ENCODE assay signal across 27 cellular contexts in genomic region chr6:107470364-107470763, GRCh38.
"Had no signal": no experiment of that assay in that cellular context is flagged by ENCODE, and none has a peak within 500 bp of the region (broad histone marks: within the 10 kb centered on the region; RNA-seq: fewer than 3 reads in every experiment).

No MANE protein-coding gene starts in this region.

- H3K4me3 ChIP-seq: neural progenitor cell, ovary, psoas muscle, right lobe of liver, sigmoid colon, suprapubic skin, testis, tibial artery, transverse colon, upper lobe of right lung, uterus had no signal

- H3K9me3 ChIP-seq: ovary, psoas muscle, right lobe of liver, sigmoid colon, suprapubic skin, testis, tibial artery, transverse colon, upper lobe of right lung, uterus had no signal

- H3K4me1 ChIP-seq: parathyroid adenoma, psoas muscle, right lobe of liver, sigmoid colon, suprapubic skin, testis, tibial artery, transverse colon, upper lobe of right lung, uterus had no signal

- H3K27ac ChIP-seq: neural progenitor cell, ovary, parathyroid adenoma, psoas muscle, right lobe of liver, sigmoid colon, suprapubic skin, testis, tibial artery, transverse colon, upper lobe of right lung, uterus had no signal

- DNase-seq: naive thymus-derived CD8-positive, alpha-beta T cell; nephron progenitor cell; occipital lobe; ovary; posterior cingulate gyrus; psoas muscle; right cardiac atrium; right lobe of liver; sigmoid colon; small intestine; stimulated activated CD4-positive, alpha-beta T cell treated with anti-CD3 and anti-CD28 coated beads, Interleukin-12 subunit alpha, Interleukin-12 subunit beta, amount 100 ng/mL, for 4 hours; stimulated activated CD4-positive, alpha-beta T cell treated with anti-CD3 and anti-CD28 coated beads, Interleukin-1b, Interleukin-23, amount 100 ng/mL, for 48 hours; stimulated activated CD4-positive, alpha-beta T cell treated with anti-CD3 and anti-CD28 coated beads, Interleukin-4, amount 100 ng/mL, for 1 hour; stimulated activated CD4-positive, alpha-beta T cell treated with anti-CD3 and anti-CD28 coated beads, Interleukin-4, amount 100 ng/mL, for 4 hours; stimulated activated CD8-positive, alpha-beta memory T cell treated with anti-CD3 and anti-CD28 coated beads, Interleukin-4, amount 100 ng/mL, for 48 hours; stimulated activated naive CD4-positive, alpha-beta T cell; stimulated activated naive CD8-positive, alpha-beta T cell treated with anti-CD3 and anti-CD28 coated beads, Interleukin-15, amount 100 ng/mL, for 72 hours; stimulated activated naive CD8-positive, alpha-beta T cell treated with anti-CD3 and anti-CD28 coated beads, Interleukin-15, Interleukin-2, amounts not matched to agents 100 U/mL and 50 U/mL, for 24 hours; substantia nigra; testis; tibial artery; transverse colon; upper lobe of right lung; uterus had no signal

- H3K36me3 ChIP-seq: neural progenitor cell, ovary, right lobe of liver, sigmoid colon, suprapubic skin, tibial artery, transverse colon, upper lobe of right lung, uterus had no signal

- H3K27me3 ChIP-seq: neural progenitor cell, ovary, right lobe of liver, sigmoid colon, testis, tibial artery, upper lobe of right lung, uterus had no signal
